24 cellular contexts compared by ENCODE assay signal in genomic region chr18:32418148-32418547, GRCh38. TPM values are rescaled to one million over a fixed set of nuclear protein-coding genes. Genes with fewer than 3 reads are reported as not detected.
A peak's percentile ranks its signal among the peaks of the same experiment; 100 is the strongest.
DNase-seq lines count a peak whose midpoint lies in the region; ATAC-seq, FAIRE-seq and TF ChIP-seq lines count a peak whose summit lies in the region.
"Had no signal": no experiment of that assay in that cellular context is flagged by ENCODE, and none has a peak within 500 bp of the region (broad histone marks: within the 10 kb centered on the region; RNA-seq: fewer than 3 reads in every experiment).

No MANE protein-coding gene starts in this region.

- no peak for TF ChIP-seq CTCF in left ventricle myocardium inferior (IDR thresholded peaks at IDR 0.05; ENCODE audit: borderline replicate concordance)
- TF ChIP-seq CTCF in HepG2 (CRISPR knock-in tag; IDR thresholded peaks at IDR 0.05), result no peak
- no peak for TF ChIP-seq CTCF in nephron progenitor cell (IDR thresholded peaks at IDR 0.05)

- TF ChIP-seq RAD21 in HepG2 (CRISPR knock-in tag; IDR thresholded peaks at IDR 0.05), result no peak

- BruUV-seq in HepG2 (replicated peaks; lab: Mats Ljungman, UMichigan), result no TSS peak

- no peak overlapping the region for H3K4me3 Mint-ChIP-seq in nephron progenitor cell
- H3K4me3 Mint-ChIP-seq: CD4-positive, alpha-beta memory T cell; GM23338; H9 had no signal

- H4K20me1 ChIP-seq in HepG2 (ENCODE audit: insufficient read depth, low read length), result no peaks in the 10 kb centered on the region

- H3K79me2 ChIP-seq in HepG2 (ENCODE audit: insufficient read depth, low read length), result no peaks in the 10 kb centered on the region

- TF ChIP-seq EP300 in HepG2 (IDR thresholded peaks at IDR 0.05; ENCODE audit: low read depth in 2 of 2, low read length in 2 of 2) (no peak), HepG2 (CRISPR knock-in tag; IDR thresholded peaks at IDR 0.05; ENCODE audit: borderline replicate concordance) (no peak)

- H3K4me1 ChIP-seq in left ventricle myocardium inferior, result peaks cover 41% of the 10 kb centered on the region
- peaks cover 12% of the 10 kb centered on the region for H3K4me1 ChIP-seq in HepG2 (ENCODE audit: insufficient read depth, low read length)
- H3K4me1 ChIP-seq: A549 had no signal

- in situ Hi-C loops in HepG2 (cut with HindIII; ENCODE audit: extremely low pct_ligation_motif_present, low pct_unique_long_range_greater_than_20kb), result no loop called here

- H3K4me1 Mint-ChIP-seq in nephron progenitor cell, result peaks cover 21% of the 10 kb centered on the region
- H3K4me1 Mint-ChIP-seq: CD4-positive, alpha-beta memory T cell had no signal

- H2AFZ ChIP-seq in HepG2 (ENCODE audit: low read length), result no peak overlapping the region
- H2AFZ ChIP-seq: GM23338 had no signal

- H3K9ac ChIP-seq in HepG2 (ENCODE audit: insufficient read depth, low read depth, low read length), result no peak overlapping the region

- TF ChIP-seq POLR2A in HepG2 (IDR thresholded peaks at IDR 0.05; ENCODE audit: insufficient read depth in 1 of 2, low read depth in 2 of 2, low read length in 2 of 2), result no peak

- FAIRE-seq in HepG2 (lab: Jason Lieb, UNC), result no peak
- FAIRE-seq: A549, GM12891, GM18507 had no signal

- no peak for DNase-seq in left ventricle myocardium inferior
- no peak for DNase-seq in left ventricle myocardium superior
- peak; percentile 25 for DNase-seq in HepG2 (ENCODE audit: low spot score)
- no peak for DNase-seq in nephron progenitor cell
- DNase-seq in Ammon's horn (ENCODE audit: low spot score), result no peak
- DNase-seq: 8988T; ACHN; AML-193; C1 segment of cervical spinal cord; Calu3; CD4-positive, alpha-beta memory T cell; COR-L47; DMS153; DMS79 treated with DMSO at 0.1 percent for 48 hours; GF-D8; H9 had no signal

- peak overlapping the region; percentile 50 for H3K27ac ChIP-seq in left ventricle myocardium inferior (replicated peaks)
- no peak overlapping the region for H3K27ac ChIP-seq in HepG2 (ENCODE audit: extremely low read length, insufficient read depth, low read length)
- H3K27ac ChIP-seq: A549 had no signal

- ATAC-seq in left ventricle myocardium superior, result no peak
- ATAC-seq in HepG2, result peak; percentile 83
- ATAC-seq in GM19351 (IDR thresholded peaks at IDR 0.05; ENCODE audit: unreplicated experiment), result no peak
- no peak for ATAC-seq in HG03342 (IDR thresholded peaks at IDR 0.05; ENCODE audit: unreplicated experiment)
- ATAC-seq: A549, GM23338, HCT116 had no signal

- H3K9me3 ChIP-seq in left ventricle myocardium inferior (replicated peaks) (peaks cover 6% of the 10 kb centered on the region), HepG2 (ENCODE audit: low read length) (no peaks in the 10 kb centered on the region)
- H3K9me3 ChIP-seq: A549 had no signal

- WGBS in HepG2 (ENCODE audit: low lambda C conversion rate), result 36% methylated on average over 5 of the region's 5 CpGs

- H3K27me3 ChIP-seq in left ventricle myocardium inferior (ENCODE audit: low read depth) (no peaks in the 10 kb centered on the region), HepG2 (ENCODE audit: control insufficient read depth in 1 of 2, insufficient read depth in 2 of 2, low read length in 2 of 2) (no peaks in the 10 kb centered on the region)

- CTCF ChIA-PET in HepG2 (lab: Yijun Ruan, JAX; ENCODE audit: low intra/inter-chr PET ratio, low total read pairs), result no interaction called here

- peaks cover 2% of the 10 kb centered on the region for H3K27me3 Mint-ChIP-seq in nephron progenitor cell (ENCODE audit: low read depth, poor library complexity)

- intact Hi-C loops in left ventricle myocardium inferior (cut with micrococcal nuclease) (no loop called here), left ventricle myocardium superior (cut with micrococcal nuclease) (no loop called here), HepG2 (cut with micrococcal nuclease; ENCODE audit: unreplicated experiment) (no loop called here)

- H3K9me3 Mint-ChIP-seq in nephron progenitor cell, result no peaks in the 10 kb centered on the region
- H3K9me3 Mint-ChIP-seq: GM23338, H9 had no signal

- POLR2A ChIA-PET in HepG2 (lab: Yijun Ruan, JAX), result no interaction called here

- peak overlapping the region; percentile 43 for H3K4me2 ChIP-seq in HepG2 (ENCODE audit: low read depth, low read length)
- H3K4me2 ChIP-seq: A549, GM23338 had no signal

- peaks cover 15% of the 10 kb centered on the region for H3K36me3 Mint-ChIP-seq in nephron progenitor cell (ENCODE audit: low read depth)
- H3K36me3 Mint-ChIP-seq: CD4-positive, alpha-beta memory T cell had no signal

- peak overlapping the region; percentile 18 for H3K27ac Mint-ChIP-seq in nephron progenitor cell
- H3K27ac Mint-ChIP-seq: CD4-positive, alpha-beta memory T cell; GM23338 had no signal

- H3K4me3 ChIP-seq in left ventricle myocardium inferior, result no peak overlapping the region
- no peak overlapping the region for H3K4me3 ChIP-seq in HepG2 (replicated peaks in 1 of 3; ENCODE audit: insufficient read depth in 1 of 3, low read depth in 2 of 3, low read length in 3 of 3)
- H3K4me3 ChIP-seq: A549, GM23338 had no signal

- no peaks in the 10 kb centered on the region for H3K36me3 ChIP-seq in left ventricle myocardium inferior
- no peaks in the 10 kb centered on the region for H3K36me3 ChIP-seq in HepG2 (replicated peaks in 1 of 2; ENCODE audit: control insufficient read depth in 1 of 2, insufficient read depth in 2 of 2, low read length in 2 of 2)

TF ChIP-seq in HepG2, 621 proteins besides CTCF, POLR2A, EP300 and RAD21 (continues in another document):
- TF ChIP-seq ZNF644 (CRISPR knock-in tag; IDR thresholded peaks at IDR 0.05; ENCODE audit: low read depth) (peak; percentile 77), ZNF101 (CRISPR knock-in tag; IDR thresholded peaks at IDR 0.05; ENCODE audit: borderline replicate concordance, low read depth) (no peak), TGIF2 (CRISPR knock-in tag; IDR thresholded peaks at IDR 0.05) (no peak), HOXA5 (CRISPR knock-in tag; IDR thresholded peaks at IDR 0.05) (no peak), ONECUT2 (CRISPR knock-in tag; IDR thresholded peaks at IDR 0.05) (no peak), ZMYM3 (CRISPR knock-in tag; IDR thresholded peaks at IDR 0.05) (0 out of 2 replicates have a peak, but pooled peaks have one; percentile 36), HNF4A (CRISPR knock-in tag; IDR thresholded peaks at IDR 0.05) (peak; percentile 78), ZNF572 (CRISPR knock-in tag; IDR thresholded peaks at IDR 0.05) (no peak), RORA (CRISPR knock-in tag; IDR thresholded peaks at IDR 0.05) (no peak), ARNT (IDR thresholded peaks at IDR 0.05) (no peak), FOXO1 (CRISPR knock-in tag; IDR thresholded peaks at IDR 0.05) (peak; percentile 36; the same call in 1 of the 2 replicates), ZSCAN21 (CRISPR knock-in tag; IDR thresholded peaks at IDR 0.05; ENCODE audit: borderline replicate concordance) (no peak), ZNF253 (CRISPR knock-in tag; IDR thresholded peaks at IDR 0.05; ENCODE audit: borderline replicate concordance) (no peak), ZNF362 (CRISPR knock-in tag; IDR thresholded peaks at IDR 0.05; ENCODE audit: borderline replicate concordance) (no peak), NFE2 (CRISPR knock-in tag; IDR thresholded peaks at IDR 0.05) (no peak), ZNF766 (CRISPR knock-in tag; IDR thresholded peaks at IDR 0.05; ENCODE audit: borderline replicate concordance) (no peak), HIVEP1 (CRISPR knock-in tag; IDR thresholded peaks at IDR 0.05) (no peak)

RNA-seq across cellular contexts. Expression of gene GAREM1, which starts 52.5 kb away (rescaled TPM):
- total RNA-seq in left ventricle myocardium inferior (8.6 TPM), left ventricle myocardium superior (20.8 TPM), HepG2 (2016; rRNA removed; fragmentation: Illumina TruSeq; extraction: Trizol) (2.9 TPM in 2 replicates)
- total RNA-seq in HepG2 (2016; cell fraction: cytosol; rRNA removed; fragmentation: Illumina TruSeq; extraction: Trizol; ENCODE audit: low read depth), result 0.79 and 1.1 TPM in 2 replicates
- total RNA-seq in HepG2 (2016; cell fraction: insoluble cytoplasmic fraction; rRNA removed; fragmentation: Illumina TruSeq; extraction: Trizol), result 2.4 and 2.5 TPM in 2 replicates
- total RNA-seq in HepG2 (2016; cell fraction: membrane; rRNA removed; fragmentation: Illumina TruSeq; extraction: Trizol), result 1.6 and 1.8 TPM in 2 replicates
- 2.2 and 2.3 TPM in 2 replicates for total RNA-seq in HepG2 (2016; cell fraction: nucleus; rRNA removed; fragmentation: Illumina TruSeq; extraction: Trizol)
- 2.5 and 3.2 TPM in 2 replicates for polyA plus RNA-seq in HepG2 (2011; rRNA removed)
- 2.3 and 2.8 TPM in 2 replicates for polyA plus RNA-seq in HepG2 (2011; cell fraction: cytosol; rRNA removed)
- polyA plus RNA-seq in HepG2 (2011; cell fraction: nucleus; rRNA removed), result 2.6 and 2.8 TPM in 2 replicates
- 2.8 and 4.1 TPM in 2 replicates for polyA plus RNA-seq in HepG2 (2012)
- 0.26 and 0.29 TPM in 2 replicates for polyA plus RNA-seq in HepG2 (2016; cell fraction: cytosol; fragmentation: Illumina TruSeq; extraction: Trizol; ENCODE audit: low read depth)
- 1.8 and 3.3 TPM in 2 replicates for polyA plus RNA-seq in HepG2 (2016; cell fraction: insoluble cytoplasmic fraction; fragmentation: Illumina TruSeq; extraction: Trizol; ENCODE audit: low read depth)
- polyA plus RNA-seq in HepG2 (2016; cell fraction: membrane; fragmentation: Illumina TruSeq; extraction: Trizol; ENCODE audit: low read depth), result 0.69 and 0.95 TPM in 2 replicates
- 1.7 TPM in 2 replicates for polyA plus RNA-seq in HepG2 (2016; cell fraction: nucleus; fragmentation: Illumina TruSeq; extraction: Trizol; ENCODE audit: insufficient read depth, low read depth)
- polyA minus RNA-seq in HepG2 (2011; rRNA and poly(A)+ RNA removed; ENCODE audit: low replicate concordance), result 7.1 and 11.2 TPM in 2 replicates
- 3.2 and 4.7 TPM in 2 replicates for polyA minus RNA-seq in HepG2 (2011; cell fraction: cytosol; rRNA and poly(A)+ RNA removed)
- 4.9 and 6.1 TPM in 2 replicates for polyA minus RNA-seq in HepG2 (2011; cell fraction: nucleus; rRNA and poly(A)+ RNA removed)
- total RNA-seq: G401 had no signal
